10 cellular contexts compared by ENCODE assay signal in genomic region chr21:32359719-32360260, GRCh38. TPM values are rescaled to one million over a fixed set of nuclear protein-coding genes. Genes with fewer than 3 reads are reported as not detected.
A peak's percentile ranks its signal among the peaks of the same experiment; 100 is the strongest.
DNase-seq lines count a peak whose midpoint lies in the region; ATAC-seq and TF ChIP-seq lines count a peak whose summit lies in the region.
"Had no signal": no experiment of that assay in that cellular context is flagged by ENCODE, and none has a peak within 500 bp of the region (broad histone marks: within the 10 kb centered on the region; RNA-seq: fewer than 3 reads in every experiment).

No MANE protein-coding gene starts in this region.

- H3K4me3 Mint-ChIP-seq in CD4-positive, alpha-beta T cell, result no peak overlapping the region
- no peak overlapping the region for H3K4me3 Mint-ChIP-seq in natural killer cell treated with Interleukin-12 subunit alpha and Interleukin-12 subunit beta and Interleukin-15 and Interleukin-18, amount 100 ng/mL, for 72 hours
- H3K4me3 Mint-ChIP-seq: B cell had no signal

- H3K4me1 ChIP-seq in prostate gland (replicated peaks), result peaks cover 19% of the 10 kb centered on the region

- no peaks in the 10 kb centered on the region for H3K27me3 ChIP-seq in prostate gland (replicated peaks; ENCODE audit: insufficient read depth)
- H3K27me3 ChIP-seq in CD4-positive, alpha-beta T cell (ENCODE audit: control insufficient read depth, insufficient read depth, low read length), result no peaks in the 10 kb centered on the region

- H3K4me3 ChIP-seq in LNCaP clone FGC (ENCODE audit: low read depth, low read length), result no peak overlapping the region
- no peak overlapping the region for H3K4me3 ChIP-seq in choroid plexus epithelial cell (ENCODE audit: low read depth, low read length)
- H3K4me3 ChIP-seq in prostate gland, result no peak overlapping the region

- H3K27ac ChIP-seq in prostate gland, result peak overlapping the region; percentile 85 to 91
- no peak overlapping the region for H3K27ac ChIP-seq in CD4-positive, alpha-beta T cell (ENCODE audit: low read depth, low read length)

- H3K27ac Mint-ChIP-seq in CD4-positive, alpha-beta T cell, result no peak overlapping the region
- no peak overlapping the region for H3K27ac Mint-ChIP-seq in natural killer cell treated with Interleukin-12 subunit alpha and Interleukin-12 subunit beta and Interleukin-15 and Interleukin-18, amount 100 ng/mL, for 72 hours
- H3K27ac Mint-ChIP-seq: B cell had no signal

- H3K4me1 Mint-ChIP-seq in CD4-positive, alpha-beta T cell (ENCODE audit: low read depth), result no peaks in the 10 kb centered on the region
- H3K4me1 Mint-ChIP-seq in natural killer cell treated with Interleukin-12 subunit alpha and Interleukin-12 subunit beta and Interleukin-15 and Interleukin-18, amount 100 ng/mL, for 72 hours (ENCODE audit: low read depth in 2 of 2), result peaks cover 0 to 3% of the 10 kb centered on the region in 2 donors
- H3K4me1 Mint-ChIP-seq: B cell had no signal

- WGBS in prostate gland, result 55% methylated on average over 7 of the region's 7 CpGs

- TF ChIP-seq POLR2A in prostate gland (IDR thresholded peaks at IDR 0.05), result no peak

- no peak for ATAC-seq in HG02678 (IDR thresholded peaks at IDR 0.05; ENCODE audit: unreplicated experiment)
- ATAC-seq in CD4-positive, alpha-beta T cell (ENCODE audit: poor library complexity), result no peak
- no peak for ATAC-seq in natural killer cell treated with Interleukin-12 subunit alpha and Interleukin-12 subunit beta and Interleukin-15 and Interleukin-18, amount 100 ng/mL, for 72 hours

- TF ChIP-seq CTCF in LNCaP clone FGC (IDR thresholded peaks at IDR 0.05; ENCODE audit: control insufficient read depth, extremely low read depth, insufficient read depth) (peak; percentile 51), choroid plexus epithelial cell (conservative IDR thresholded peaks at IDR 0.05; ENCODE audit: low read depth, low read length) (peak; percentile 52), prostate gland (IDR thresholded peaks at IDR 0.05) (peak in 2 of 4 experiments; percentile 31 to 39)
- TF ChIP-seq CTCF in CD4-positive, alpha-beta T cell (IDR thresholded peaks at IDR 0.05), result no peak

- intact Hi-C loops in prostate gland (cut with DNase I), result no loop called here
- intact Hi-C loops in CD4-positive, alpha-beta T cell (cut with DNase I, micrococcal nuclease), result no loop called here

- DNase-seq in NCI-H524 (lab: John Stamatoyannopoulos, UW) (peak; percentile 10 to 52), NCI-H524 treated with DMSO at 0.1 percent for 48 hours (lab: John Stamatoyannopoulos, UW) (no peak), LNCaP clone FGC (ENCODE audit: low read depth) (peak; percentile 15), choroid plexus epithelial cell (ENCODE audit: low read depth) (peak; percentile 46), prostate gland (ENCODE audit: low spot score) (no peak)
- no peak for DNase-seq in CD4-positive, alpha-beta T cell
- no peak for DNase-seq in natural killer cell treated with Interleukin-12 subunit alpha and Interleukin-12 subunit beta and Interleukin-15 and Interleukin-18, amount 100 ng/mL, for 72 hours (ENCODE audit: low spot score)
- DNase-seq: stimulated activated CD8-positive, alpha-beta memory T cell treated with anti-CD3 and anti-CD28 coated beads, Interleukin-4, amount 100 ng/mL, for 48 hours had no signal

- H3K36me3 ChIP-seq in prostate gland, result peaks cover 11 to 12% of the 10 kb centered on the region in 2 donors

- POLR2A ChIA-PET in CD4-positive, alpha-beta T cell (lab: Charles Lee), result no interaction called here

- H3K9me3 ChIP-seq in prostate gland, result no peaks in the 10 kb centered on the region
- no peaks in the 10 kb centered on the region for H3K9me3 ChIP-seq in CD4-positive, alpha-beta T cell (ENCODE audit: control insufficient read depth, low read length)

- no peaks in the 10 kb centered on the region for H3K9me3 Mint-ChIP-seq in CD4-positive, alpha-beta T cell
- H3K9me3 Mint-ChIP-seq in natural killer cell treated with Interleukin-12 subunit alpha and Interleukin-12 subunit beta and Interleukin-15 and Interleukin-18, amount 100 ng/mL, for 72 hours, result no peaks in the 10 kb centered on the region

- CTCF ChIA-PET in CD4-positive, alpha-beta T cell (lab: Charles Lee), result no interaction called here

- peaks cover 94% of the 10 kb centered on the region for H3K36me3 Mint-ChIP-seq in CD4-positive, alpha-beta T cell (ENCODE audit: low read depth)
- H3K36me3 Mint-ChIP-seq in natural killer cell treated with Interleukin-12 subunit alpha and Interleukin-12 subunit beta and Interleukin-15 and Interleukin-18, amount 100 ng/mL, for 72 hours, result peaks cover 33% of the 10 kb centered on the region

- H3K27me3 Mint-ChIP-seq in CD4-positive, alpha-beta T cell, result no peaks in the 10 kb centered on the region
- H3K27me3 Mint-ChIP-seq in natural killer cell treated with Interleukin-12 subunit alpha and Interleukin-12 subunit beta and Interleukin-15 and Interleukin-18, amount 100 ng/mL, for 72 hours, result no peaks in the 10 kb centered on the region
- H3K27me3 Mint-ChIP-seq: B cell had no signal

RNA-seq across cellular contexts. Expression of gene URB1, which starts 33.0 kb away (rescaled TPM):
- 10 to 100 TPM; 33.4 to 41.4 TPM for total RNA-seq in prostate gland
- total RNA-seq in CD4-positive, alpha-beta T cell, result 1 to 10 TPM; 5.4 to 5.7 TPM
- 10 to 100 TPM; 21.9 to 56.0 TPM for total RNA-seq in natural killer cell treated with Interleukin-12 subunit alpha and Interleukin-12 subunit beta and Interleukin-15 and Interleukin-18, amount 100 ng/mL, for 72 hours

RNA-seq across cellular contexts. Expression of gene EVA1C, which starts 52.7 kb away (rescaled TPM):
- 10 to 100 TPM; 45.7 to 48.6 TPM for total RNA-seq in prostate gland
- total RNA-seq in CD4-positive, alpha-beta T cell, result 10 to 100 TPM; 11.1 to 12.7 TPM
- 1 to 10 TPM; 1.2 to 4.7 TPM for total RNA-seq in natural killer cell treated with Interleukin-12 subunit alpha and Interleukin-12 subunit beta and Interleukin-15 and Interleukin-18, amount 100 ng/mL, for 72 hours

Comparison
In these comparisons a context has a peak if more than half of its experiments do, and no peak if none do; other contexts are left out.
1. DNase-seq: peak in NCI-H524 (2 of 2), LNCaP clone FGC (single experiment) and choroid plexus epithelial cell (single experiment); none in NCI-H524 treated with DMSO at 0.1 percent for 48 hours (single experiment), prostate gland (single experiment), CD4-positive, alpha-beta T cell (0 of 10) and natural killer cell treated with Interleukin-12 subunit alpha and Interleukin-12 subunit beta and Interleukin-15 and Interleukin-18, amount 100 ng/mL, for 72 hours (single experiment).